In genomic region chr14:32896979-32897723, GRCh38 we compare ENCODE assay signal across 8 cellular contexts. TPM values are rescaled to one million over a fixed set of nuclear protein-coding genes. Genes with fewer than 3 reads are reported as not detected.
A peak's percentile ranks its signal among the peaks of the same experiment; 100 is the strongest.
DNase-seq lines count a peak whose midpoint lies in the region; ATAC-seq and TF ChIP-seq lines count a peak whose summit lies in the region.

No MANE protein-coding gene starts in this region.

- no peaks in the 10 kb centered on the region for H3K36me3 Mint-ChIP-seq in activated CD4-positive, alpha-beta memory T cell treated with anti-CD3 and anti-CD28 coated beads, Interleukin-2, amount 10 ng/mL, durations not matched to agents 7 days and 5 days (ENCODE audit: low read depth)

- H3K36me3 ChIP-seq in spleen = no peaks in the 10 kb centered on the region

- H3K4me1 Mint-ChIP-seq in activated CD4-positive, alpha-beta memory T cell treated with anti-CD3 and anti-CD28 coated beads, Interleukin-2, amount 10 ng/mL, durations not matched to agents 7 days and 5 days = peaks cover 6% of the 10 kb centered on the region

- peak overlapping the region; percentile 14 to 85 (median 81) for H3K27ac ChIP-seq in spleen

- peak overlapping the region; percentile 62 for H3K4me3 Mint-ChIP-seq in activated CD4-positive, alpha-beta memory T cell treated with anti-CD3 and anti-CD28 coated beads, Interleukin-2, amount 10 ng/mL, durations not matched to agents 7 days and 5 days

- H3K9me3 ChIP-seq in spleen = no peaks in the 10 kb centered on the region

- no peak for TF ChIP-seq POLR2A in spleen (IDR thresholded peaks at IDR 0.05)

- TF ChIP-seq CTCF in spleen (IDR thresholded peaks at IDR 0.05 in 8 of 11, conservative IDR thresholded peaks at IDR 0.05 in 3 of 11) = no peak

- WGBS in spleen, 5 donors = 23 to 35% (median 27%) methylated on average over 11 of the region's 11 CpGs

- H3K4me1 ChIP-seq in spleen = peaks cover 0 to 6% (median 0%) of the 10 kb centered on the region in 6 donors

- no peak overlapping the region for H3K27ac Mint-ChIP-seq in activated CD4-positive, alpha-beta memory T cell treated with anti-CD3 and anti-CD28 coated beads, Interleukin-2, amount 10 ng/mL, durations not matched to agents 7 days and 5 days

- H3K27me3 ChIP-seq in spleen (replicated peaks in 1 of 7) = no peaks in the 10 kb centered on the region

- no peak for ATAC-seq in GM18873 (IDR thresholded peaks at IDR 0.05; ENCODE audit: low FRiP score, unreplicated experiment)
- no peak for ATAC-seq in HG02759 (IDR thresholded peaks at IDR 0.05; ENCODE audit: unreplicated experiment)

- no peaks in the 10 kb centered on the region for H3K27me3 Mint-ChIP-seq in activated CD4-positive, alpha-beta memory T cell treated with anti-CD3 and anti-CD28 coated beads, Interleukin-2, amount 10 ng/mL, durations not matched to agents 7 days and 5 days

- no peaks in the 10 kb centered on the region for H3K9me3 Mint-ChIP-seq in activated CD4-positive, alpha-beta memory T cell treated with anti-CD3 and anti-CD28 coated beads, Interleukin-2, amount 10 ng/mL, durations not matched to agents 7 days and 5 days

- peak overlapping the region in 6 of 8 donors; percentile 14 to 62 (median 24) for H3K4me3 ChIP-seq in spleen

- CTCF ChIA-PET in activated CD4-positive, alpha-beta memory T cell treated with anti-CD3 and anti-CD28 coated beads, Interleukin-2, amount 10 ng/mL, durations not matched to agents 7 days and 5 days (lab: Charles Lee) = no interaction called here

- peak; percentile 38 for DNase-seq in NCI-H748 (lab: John Stamatoyannopoulos, UW; ENCODE audit: unreplicated experiment)
- DNase-seq in NCI-H748 treated with DMSO at 0.1 percent for 48 hours (lab: John Stamatoyannopoulos, UW) = no peak
- no peak for DNase-seq in activated CD4-positive, alpha-beta memory T cell treated with anti-CD3 and anti-CD28 coated beads, Interleukin-2, amount 10 ng/mL, durations not matched to agents 7 days and 5 days
- DNase-seq in hepatic stellate cell (ENCODE audit: low spot score) = peak; percentile 16
- no peak for DNase-seq in spleen
- no peak for DNase-seq in KG1 (lab: John Stamatoyannopoulos, UW)

- POLR2A ChIA-PET in activated CD4-positive, alpha-beta memory T cell treated with anti-CD3 and anti-CD28 coated beads, Interleukin-2, amount 10 ng/mL, durations not matched to agents 7 days and 5 days (lab: Charles Lee) = no interaction called here

- intact Hi-C loops in spleen (cut with DNase I; ENCODE audit: low total_unique reads) = no loop called here

RNA-seq across cellular contexts. Expression of gene NPAS3, which starts 41.5 kb away (rescaled TPM):
- not detected for total RNA-seq in activated CD4-positive, alpha-beta memory T cell treated with anti-CD3 and anti-CD28 coated beads, Interleukin-2, amount 10 ng/mL, durations not matched to agents 7 days and 5 days
- total RNA-seq in spleen = 1 to 10 TPM; 2.0 to 9.5 (median 4.6) TPM
- under 1 TPM; 0.13 to 0.45 (median 0.24) TPM for polyA plus RNA-seq in spleen

Comparison
In these comparisons a context has a peak if more than half of its experiments do, and no peak if none do; other contexts are left out.
1. DNase-seq: peak in NCI-H748 (single experiment) and hepatic stellate cell (single experiment); none in NCI-H748 treated with DMSO at 0.1 percent for 48 hours (single experiment), activated CD4-positive, alpha-beta memory T cell treated with anti-CD3 and anti-CD28 coated beads, Interleukin-2, amount 10 ng/mL, durations not matched to agents 7 days and 5 days (single experiment), spleen (single experiment) and KG1 (single experiment).